ENCODE assay signal across 16 cellular contexts in the genomic region with DNA sequence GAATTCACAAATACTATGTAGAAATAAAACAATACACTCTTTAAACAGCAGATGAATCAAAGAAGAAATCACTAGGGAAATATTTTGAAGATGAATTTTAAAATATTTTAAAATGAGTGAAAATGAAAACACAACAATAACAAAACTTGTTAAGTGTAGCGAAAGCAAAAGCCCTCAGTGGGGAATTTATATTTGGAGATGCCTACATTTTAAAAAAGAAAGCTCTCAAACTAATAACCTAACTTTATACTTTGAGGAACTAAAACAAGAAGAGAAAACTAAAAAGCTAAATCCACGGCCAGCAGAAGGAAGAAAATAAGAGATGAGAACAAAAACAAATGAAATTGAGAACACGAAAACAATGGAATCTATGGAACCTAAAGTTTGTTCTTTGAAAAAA. TPM values are rescaled to one million over a fixed set of nuclear protein-coding genes. Genes with fewer than 3 reads are reported as not detected.
DNase-seq lines count a peak whose midpoint lies in the region; ATAC-seq, FAIRE-seq and TF ChIP-seq lines count a peak whose summit lies in the region.
"Had no signal": no experiment of that assay in that cellular context is flagged by ENCODE, and none has a peak within 500 bp of the region (broad histone marks: within the 10 kb centered on the region; RNA-seq: fewer than 3 reads in every experiment).

No MANE protein-coding gene starts in this region.

- ATAC-seq in GM21390 (IDR thresholded peaks at IDR 0.05; ENCODE audit: unreplicated experiment) = peak; percentile 61
- peak; percentile 49 for ATAC-seq in HG03095 (IDR thresholded peaks at IDR 0.05; ENCODE audit: unreplicated experiment)
- ATAC-seq in GM19397 (IDR thresholded peaks at IDR 0.05; ENCODE audit: unreplicated experiment) = no peak
- ATAC-seq: HepG2 had no signal

- no peak for TF ChIP-seq CTCF in GM10248 (IDR thresholded peaks at IDR 0.05; ENCODE audit: control extremely low read depth, extremely low read depth, low read depth, missing control alignments)

- POLR2A ChIA-PET in GM10248 (lab: Yijun Ruan, JAX) = no interaction called here

- peak; percentile 6 for FAIRE-seq in frontal cortex (lab: Jason Lieb, UNC)
- FAIRE-seq: A204.1, HepG2, HTR-8/SVneo had no signal

- CTCF ChIA-PET in GM10248 (lab: Yijun Ruan, JAX) = interaction anchor here (0.9 kb wide), 1 partner anchor 32 kb away, joined by 4 read pairs; the partner anchor contains the start of gene DOCK2

- DNase-seq in GM10248 (ENCODE audit: extremely low spot score) = peak; percentile 17
- no peak for DNase-seq in frontal cortex (ENCODE audit: low spot score in 2 of 2)
- DNase-seq in DMS53 treated with DMSO at 0.1 percent for 48 hours (lab: John Stamatoyannopoulos, UW; ENCODE audit: unreplicated experiment) = no peak
- no peak for DNase-seq in NCI-H82 treated with DMSO at 0.1 percent for 48 hours (lab: John Stamatoyannopoulos, UW; ENCODE audit: unreplicated experiment)
- no peak for DNase-seq in epidermal melanocyte (ENCODE audit: insufficient read length, low spot score)
- DNase-seq: C1 segment of cervical spinal cord; CD4-positive, alpha-beta memory T cell; GF-D8; GOT3; H9 had no signal

RNA-seq across cellular contexts. Expression of gene SPDL1, which starts 22.7 kb away (rescaled TPM):
- 20.8 TPM for total RNA-seq in frontal cortex

RNA-seq across cellular contexts. Expression of gene DOCK2, which starts 30.8 kb away (rescaled TPM):
- 3.3 TPM for total RNA-seq in frontal cortex
- total RNA-seq: HepG2 had no signal
